ENCODE assay signal across 9 cellular contexts in genomic region chr17:79835953-79836951, GRCh38. TPM values are rescaled to one million over a fixed set of nuclear protein-coding genes. Genes with fewer than 3 reads are reported as not detected.
DNase-seq lines count a peak whose midpoint lies in the region; ATAC-seq, FAIRE-seq and TF ChIP-seq lines count a peak whose summit lies in the region.
"Had no signal": no experiment of that assay in that cellular context is flagged by ENCODE, and none has a peak within 500 bp of the region (broad histone marks: within the 10 kb centered on the region; RNA-seq: fewer than 3 reads in every experiment).

No MANE protein-coding gene starts in this region.

- H3K4me1 Mint-ChIP-seq in stimulated activated effector memory CD8-positive, alpha-beta T cell treated with anti-CD3 and anti-CD28 coated beads, Interleukin-12 subunit alpha, Interleukin-12 subunit beta, amount 100 ng/mL, for 72 hours = peaks cover 52% of the 10 kb centered on the region

- peaks cover 23% of the 10 kb centered on the region for H3K79me2 ChIP-seq in SU-DHL-6 (ENCODE audit: insufficient read depth, low read length)

- peaks cover 0 to 18% (median 17%) of the 10 kb centered on the region in 7 donors for H3K27me3 ChIP-seq in heart right ventricle
- no peaks in the 10 kb centered on the region for H3K27me3 ChIP-seq in SU-DHL-6 (ENCODE audit: low read length)
- H3K27me3 ChIP-seq in right cardiac atrium (ENCODE audit: control insufficient read depth, insufficient read depth) = no peaks in the 10 kb centered on the region

- intact Hi-C loops in heart right ventricle (cut with DNase I) (loop anchor here in 5 of 10 donors (2.0 to 10.0 kb wide), 5 partner anchors 25 to 156 kb away; partner anchors contain the start of gene CBX8 (in 1 of the 5)), left ventricle myocardium superior (cut with micrococcal nuclease) (no loop called here), right cardiac atrium (cut with DNase I) (no loop called here)

- H3K36me3 Mint-ChIP-seq in stimulated activated effector memory CD8-positive, alpha-beta T cell treated with anti-CD3 and anti-CD28 coated beads, Interleukin-12 subunit alpha, Interleukin-12 subunit beta, amount 100 ng/mL, for 72 hours = peaks cover 44% of the 10 kb centered on the region

- no peak overlapping the region for H3K27ac Mint-ChIP-seq in stimulated activated effector memory CD8-positive, alpha-beta T cell treated with anti-CD3 and anti-CD28 coated beads, Interleukin-12 subunit alpha, Interleukin-12 subunit beta, amount 100 ng/mL, for 72 hours

- H2AFZ ChIP-seq in SU-DHL-6 (ENCODE audit: low read depth, low read length, severe bottlenecking) = no peak overlapping the region

- peaks cover 17% of the 10 kb centered on the region; the same call in 1 of the 2 replicates for H4K20me1 ChIP-seq in SU-DHL-6 (ENCODE audit: low read depth, low read length)

- peaks cover 35 to 71% (median 61%) of the 10 kb centered on the region in 9 donors for H3K4me1 ChIP-seq in heart right ventricle
- H3K4me1 ChIP-seq in right cardiac atrium (ENCODE audit: control insufficient read depth, insufficient read depth, low read length) = peaks cover 11% of the 10 kb centered on the region

- DNase-seq in heart right ventricle (no peak), left ventricle myocardium superior (no peak), right cardiac atrium (peak; percentile 38 to 69 (median 56)), urothelium cell line (ENCODE audit: low spot score) (no peak)
- DNase-seq in stimulated activated effector memory CD8-positive, alpha-beta T cell treated with anti-CD3 and anti-CD28 coated beads, Interleukin-12 subunit alpha, Interleukin-12 subunit beta, amount 100 ng/mL, for 72 hours (ENCODE audit: low spot score in 2 of 2) = no peak
- no peak for DNase-seq in activated effector memory CD4-positive, alpha-beta T cell treated with Interleukin-2 at 50 U/mL for 16 hours
- no peak for DNase-seq in activated CD4-positive, CD25-positive, alpha-beta regulatory T cell treated with anti-CD3 and anti-CD28 coated beads, Interleukin-2, amount 50 U/mL, for 72 hours

- H3K4me3 ChIP-seq in heart right ventricle = peak overlapping the region in 9 of 10 donors; percentile 53 to 99 (median 84)
- peak overlapping the region; percentile 22 for H3K4me3 ChIP-seq in SU-DHL-6 (ENCODE audit: insufficient read depth, low read length, poor library complexity, severe bottlenecking)
- peak overlapping the region; percentile 90 for H3K4me3 ChIP-seq in right cardiac atrium (ENCODE audit: low read length)

- ATAC-seq in heart right ventricle (no peak), left ventricle myocardium superior (no peak), right cardiac atrium (no peak)
- ATAC-seq in stimulated activated effector memory CD8-positive, alpha-beta T cell treated with anti-CD3 and anti-CD28 coated beads, Interleukin-12 subunit alpha, Interleukin-12 subunit beta, amount 100 ng/mL, for 72 hours = no peak

- no peak for FAIRE-seq in urothelium cell line (lab: Jason Lieb, UNC)
- FAIRE-seq: colon had no signal

- H3K9me3 Mint-ChIP-seq in stimulated activated effector memory CD8-positive, alpha-beta T cell treated with anti-CD3 and anti-CD28 coated beads, Interleukin-12 subunit alpha, Interleukin-12 subunit beta, amount 100 ng/mL, for 72 hours = no peaks in the 10 kb centered on the region

- H3K27ac ChIP-seq in heart right ventricle (peak overlapping the region in 7 of 10 donors; percentile 41 to 97 (median 91)), SU-DHL-6 (ENCODE audit: low read depth, low read length) (peak overlapping the region; percentile 92), right cardiac atrium (ENCODE audit: low read length) (no peak overlapping the region)

- H3K36me3 ChIP-seq in heart right ventricle = peaks cover 0 to 34% (median 21%) of the 10 kb centered on the region in 9 donors
- 0 out of 2 replicates have a peak, but pooled peaks cover 3% of the 10 kb centered on the region for H3K36me3 ChIP-seq in SU-DHL-6 (ENCODE audit: low read length)

- H3K9me3 ChIP-seq in heart right ventricle (no peaks in the 10 kb centered on the region), SU-DHL-6 (ENCODE audit: insufficient read depth, low read length) (no peaks in the 10 kb centered on the region), right cardiac atrium (ENCODE audit: control insufficient read depth, low read length) (no peaks in the 10 kb centered on the region)

- H3K9ac ChIP-seq in SU-DHL-6 (ENCODE audit: low read length) = peak overlapping the region; percentile 82

- peaks cover 14% of the 10 kb centered on the region for H3F3A ChIP-seq in SU-DHL-6 (ENCODE audit: insufficient read depth)

- WGBS in heart right ventricle, 2 donors = 70 to 77% methylated on average over 39 to 42 of the region's 42 CpGs
- 69% methylated on average over 42 of the region's 42 CpGs for WGBS in right cardiac atrium

- H3K4me3 Mint-ChIP-seq in stimulated activated effector memory CD8-positive, alpha-beta T cell treated with anti-CD3 and anti-CD28 coated beads, Interleukin-12 subunit alpha, Interleukin-12 subunit beta, amount 100 ng/mL, for 72 hours = peak overlapping the region; percentile 88

- peak overlapping the region; percentile 96 for H3K4me2 ChIP-seq in SU-DHL-6 (ENCODE audit: low read depth, low read length, poor library complexity, severe bottlenecking)

- TF ChIP-seq CTCF in heart right ventricle (IDR thresholded peaks at IDR 0.05) (no peak), SU-DHL-6 (IDR thresholded peaks at IDR 0.05; ENCODE audit: insufficient read depth, low read length, poor library complexity, severe bottlenecking) (no peak)

- H3K9me2 ChIP-seq in SU-DHL-6 (replicated peaks; ENCODE audit: insufficient read depth, low read length) = no peaks in the 10 kb centered on the region

RNA-seq across cellular contexts. Expression of gene CBX4, which starts 3.0 kb away (rescaled TPM):
- total RNA-seq in heart right ventricle = 10 to 100 TPM; 21.6 to 38.2 (median 26.4) TPM
- 1 to 10 TPM; 9.4 to 9.8 TPM for polyA plus RNA-seq in heart right ventricle
- total RNA-seq in left ventricle myocardium superior = 27.4 TPM
- total RNA-seq in right cardiac atrium = 10 to 100 TPM; 26.9 to 32.6 (median 30.3) TPM
- polyA plus RNA-seq in right cardiac atrium = 19.8 TPM

RNA-seq across cellular contexts. Expression of gene CBX8, which starts 39.4 kb away (rescaled TPM):
- total RNA-seq in heart right ventricle (1 to 10 TPM; 4.3 to 9.3 (median 5.6) TPM), left ventricle myocardium superior (8.2 TPM), right cardiac atrium (1 to 10 TPM; 2.4 to 7.3 (median 5.5) TPM)
- polyA plus RNA-seq in heart right ventricle (1 to 10 TPM; 2.2 to 4.1 TPM), right cardiac atrium (3.8 TPM)

RNA-seq across cellular contexts. Expression of gene CBX2, which starts 58.3 kb away (rescaled TPM):
- 1 to 10 TPM; 1.5 to 3.9 (median 2.7) TPM for total RNA-seq in heart right ventricle
- 1 to 10 TPM; 2.9 to 7.1 TPM for polyA plus RNA-seq in heart right ventricle
- total RNA-seq in left ventricle myocardium superior = 2.9 TPM
- total RNA-seq in right cardiac atrium = 1 to 10 TPM; 1.5 to 3.5 (median 2.4) TPM
- polyA plus RNA-seq in right cardiac atrium = 2.4 TPM

Comparison
In these comparisons a context has a peak if more than half of its experiments do, and no peak if none do; other contexts are left out.
1. DNase-seq: peak in right cardiac atrium (3 of 3); none in heart right ventricle (0 of 2), left ventricle myocardium superior (single experiment), stimulated activated effector memory CD8-positive, alpha-beta T cell treated with anti-CD3 and anti-CD28 coated beads, Interleukin-12 subunit alpha, Interleukin-12 subunit beta, amount 100 ng/mL, for 72 hours (0 of 2), activated effector memory CD4-positive, alpha-beta T cell treated with Interleukin-2 at 50 U/mL for 16 hours (single experiment), activated CD4-positive, CD25-positive, alpha-beta regulatory T cell treated with anti-CD3 and anti-CD28 coated beads, Interleukin-2, amount 50 U/mL, for 72 hours (single experiment) and urothelium cell line (single experiment).
2. H3K4me3 ChIP-seq: peak in every context shown above with its lines; median percentile 90 in right cardiac atrium; 84 in heart right ventricle; 22 in SU-DHL-6.